ENCODE assay signal across 18 cellular contexts in the genomic region with DNA sequence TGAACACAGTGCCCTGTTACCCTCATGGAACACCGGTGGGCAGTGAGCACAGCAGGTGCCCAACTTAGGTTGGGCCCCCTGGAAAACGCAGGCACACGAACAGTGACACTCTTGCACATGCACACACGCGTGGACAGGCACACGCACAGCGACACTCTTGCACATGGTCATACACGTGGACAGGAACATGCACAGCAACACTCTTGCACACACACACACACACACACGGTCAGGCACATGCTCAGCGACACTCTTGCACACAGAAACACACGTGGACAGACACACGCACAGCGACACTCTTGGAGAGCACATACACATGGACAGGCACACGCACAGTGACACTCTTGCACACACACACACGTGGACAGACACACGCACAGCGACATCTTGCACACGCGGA.
A peak's percentile ranks its signal among the peaks of the same experiment; 100 is the strongest.
DNase-seq lines count a peak whose midpoint lies in the region; ATAC-seq, FAIRE-seq and TF ChIP-seq lines count a peak whose summit lies in the region.
"Had no signal": no experiment of that assay in that cellular context is flagged by ENCODE, and none has a peak within 500 bp of the region (broad histone marks: within the 10 kb centered on the region; RNA-seq: fewer than 3 reads in every experiment).

No MANE protein-coding gene starts in this region.

- H3K9me3 ChIP-seq in HepG2 (ENCODE audit: low read length) (peaks cover 66% of the 10 kb centered on the region), right lobe of liver (no peaks in the 10 kb centered on the region), IMR-90 (ENCODE audit: control insufficient read depth, insufficient read depth, low read length) (peaks cover 26% of the 10 kb centered on the region), neural progenitor cell (ENCODE audit: low read depth) (no peaks in the 10 kb centered on the region)
- H3K9me3 ChIP-seq: HAP-1 had no signal

- no peak overlapping the region for H3K14ac ChIP-seq in IMR-90 (replicated peaks; ENCODE audit: low read depth, low read length)

- H3K36me3 ChIP-seq in HepG2 (replicated peaks in 1 of 2; ENCODE audit: control insufficient read depth in 1 of 2, insufficient read depth in 2 of 2, low read length in 2 of 2) (no peaks in the 10 kb centered on the region), right lobe of liver (no peaks in the 10 kb centered on the region), IMR-90 (ENCODE audit: control insufficient read depth, insufficient read depth, low read length) (no peaks in the 10 kb centered on the region), neural progenitor cell (no peaks in the 10 kb centered on the region)
- H3K36me3 ChIP-seq: HAP-1 had no signal

- TF ChIP-seq CTCF in HepG2 (CRISPR knock-in tag; IDR thresholded peaks at IDR 0.05) = no peak
- TF ChIP-seq CTCF in right lobe of liver (IDR thresholded peaks at IDR 0.05) = no peak
- no peak for TF ChIP-seq CTCF in IMR-90 (conservative IDR thresholded peaks at IDR 0.05; ENCODE audit: low read depth, low read length)
- TF ChIP-seq CTCF in neural progenitor cell (IDR thresholded peaks at IDR 0.05) = no peak

- H3K4me1 Mint-ChIP-seq in neural progenitor cell = peaks cover 17% of the 10 kb centered on the region

- FAIRE-seq in HepG2 (lab: Jason Lieb, UNC) = no peak
- FAIRE-seq: G401.6, GM12891 had no signal

- H3K27ac ChIP-seq in HepG2 (ENCODE audit: extremely low read length, insufficient read depth, low read length) (no peak overlapping the region), right lobe of liver (no peak overlapping the region), IMR-90 (ENCODE audit: insufficient read depth, low read length) (no peak overlapping the region), neural progenitor cell (no peak overlapping the region)

- H3K18ac ChIP-seq in IMR-90 (ENCODE audit: low read depth, low read length) = no peak overlapping the region

- H3K36me3 Mint-ChIP-seq in neural progenitor cell = no peaks in the 10 kb centered on the region

- no peaks in the 10 kb centered on the region for H3K9me1 ChIP-seq in IMR-90 (ENCODE audit: insufficient read depth, low read length)

- H2AK9ac ChIP-seq in IMR-90 (replicated peaks; ENCODE audit: low read depth, low read length, poor library complexity) = no peak overlapping the region

- H3K4me3 ChIP-seq in HepG2 (replicated peaks in 1 of 3; ENCODE audit: insufficient read depth in 1 of 3, low read depth in 2 of 3, low read length in 3 of 3) (no peak overlapping the region), right lobe of liver (no peak overlapping the region), IMR-90 (ENCODE audit: insufficient read depth, low read depth, low read length) (no peak overlapping the region), neural progenitor cell (no peak overlapping the region)
- H3K4me3 ChIP-seq: GM23338, HAP-1 had no signal

- DNase-seq in HepG2 (ENCODE audit: low spot score) (no peak), right lobe of liver (no peak), IMR-90 (no peak), neural progenitor cell (ENCODE audit: low spot score) (no peak), NCI-H2107 (lab: John Stamatoyannopoulos, UW) (no peak), ecto neural progenitor cell (ENCODE audit: low spot score) (no peak), RKO (ENCODE audit: low spot score) (no peak)
- DNase-seq: 8988T; AML-193; C1 segment of cervical spinal cord; Calu3; CD4-positive, alpha-beta T cell; DMS 273 treated with DMSO at 0.1 percent for 48 hours; EL had no signal

- no peaks in the 10 kb centered on the region for H3K79me1 ChIP-seq in IMR-90 (ENCODE audit: low read depth in 1 of 2, low read length in 2 of 2)

- peaks cover 4% of the 10 kb centered on the region for H3K27me3 Mint-ChIP-seq in neural progenitor cell (ENCODE audit: insufficient read depth, low read depth)
- H3K27me3 Mint-ChIP-seq: CD4-positive, alpha-beta T cell had no signal

- H2BK20ac ChIP-seq in IMR-90 (ENCODE audit: low read depth, low read length) = no peak overlapping the region

- in situ Hi-C loops in HepG2 (cut with HindIII; ENCODE audit: extremely low pct_ligation_motif_present, low pct_unique_long_range_greater_than_20kb) (no loop called here), IMR-90 (cut with MboI; ENCODE audit: low sequenced_read_pairs) (no loop called here)

- no peak overlapping the region for H3K23ac ChIP-seq in IMR-90 (ENCODE audit: low read depth, low read length)

- no peaks in the 10 kb centered on the region for H3K27me3 ChIP-seq in HepG2 (ENCODE audit: control insufficient read depth in 1 of 2, insufficient read depth in 2 of 2, low read length in 2 of 2)
- no peaks in the 10 kb centered on the region for H3K27me3 ChIP-seq in right lobe of liver
- no peaks in the 10 kb centered on the region for H3K27me3 ChIP-seq in IMR-90 (ENCODE audit: control insufficient read depth, insufficient read depth, low read length)
- H3K27me3 ChIP-seq in neural progenitor cell = no peaks in the 10 kb centered on the region

- H3K4me2 ChIP-seq in HepG2 (ENCODE audit: low read depth, low read length) (no peak overlapping the region), IMR-90 (ENCODE audit: low read depth, low read length) (no peak overlapping the region), neural progenitor cell (no peak overlapping the region)
- H3K4me2 ChIP-seq: GM23338 had no signal

- no peak overlapping the region for H3K27ac Mint-ChIP-seq in neural progenitor cell
- H3K27ac Mint-ChIP-seq: CD4-positive, alpha-beta T cell; GM23338 had no signal

- peak overlapping the region; percentile 48 for H3K4me3 Mint-ChIP-seq in neural progenitor cell
- H3K4me3 Mint-ChIP-seq: CD4-positive, alpha-beta T cell; GM23338 had no signal

- H2AFZ ChIP-seq in HepG2 (ENCODE audit: low read length) (no peak overlapping the region), IMR-90 (replicated peaks; ENCODE audit: low read length, poor library complexity) (peak overlapping the region; percentile 43), neural progenitor cell (replicated peaks) (no peak overlapping the region)
- H2AFZ ChIP-seq: GM23338 had no signal

- TF ChIP-seq POLR2A in HepG2 (IDR thresholded peaks at IDR 0.05; ENCODE audit: insufficient read depth in 1 of 2, low read depth in 2 of 2, low read length in 2 of 2) (no peak), right lobe of liver (IDR thresholded peaks at IDR 0.05) (no peak), IMR-90 (IDR thresholded peaks at IDR 0.05; ENCODE audit: low read depth, low read length) (no peak)

- H2AK5ac ChIP-seq in IMR-90 (ENCODE audit: low read depth, low read length) = no peak overlapping the region

- CTCF ChIA-PET in HepG2 (lab: Yijun Ruan, JAX; ENCODE audit: low intra/inter-chr PET ratio, low total read pairs) = no interaction called here
- CTCF ChIA-PET in IMR-90 (lab: Yijun Ruan, JAX) = no interaction called here

- H3K9me3 Mint-ChIP-seq in neural progenitor cell = no peaks in the 10 kb centered on the region

- no peak overlapping the region for H3K4ac ChIP-seq in IMR-90 (ENCODE audit: low read depth, low read length)

- H3K4me1 ChIP-seq in HepG2 (ENCODE audit: insufficient read depth, low read length) (no peaks in the 10 kb centered on the region), right lobe of liver (no peaks in the 10 kb centered on the region), IMR-90 (ENCODE audit: control insufficient read depth, insufficient read depth, low read length) (no peaks in the 10 kb centered on the region), neural progenitor cell (no peaks in the 10 kb centered on the region)
- H3K4me1 ChIP-seq: HAP-1 had no signal

- WGBS in HepG2 (ENCODE audit: low lambda C conversion rate) = 75% methylated on average over 11 of the region's 19 CpGs
- 82% methylated on average over 7 of the region's 19 CpGs for WGBS in right lobe of liver (ENCODE audit: insufficient coverage, low coverage, low lambda C conversion rate, missing lambda C conversion rate)
- 78% methylated on average over 18 of the region's 19 CpGs; no CpG with 5 or more reads in 1 of the 2 experiments for WGBS in IMR-90 (ENCODE audit: extremely low coverage in 2 of 2, insufficient read length in 1 of 2), 2 experiments

- no peak overlapping the region for H4K8ac ChIP-seq in IMR-90 (ENCODE audit: low read depth in 2 of 2, low read length in 2 of 2)

- TF ChIP-seq RAD21 in HepG2 (CRISPR knock-in tag; IDR thresholded peaks at IDR 0.05) (no peak), IMR-90 (IDR thresholded peaks at IDR 0.05; ENCODE audit: low read length) (no peak)

- TF ChIP-seq EP300 in HepG2 (IDR thresholded peaks at IDR 0.05; ENCODE audit: low read depth in 2 of 2, low read length in 2 of 2) = no peak
- TF ChIP-seq EP300 in HepG2 (CRISPR knock-in tag; IDR thresholded peaks at IDR 0.05; ENCODE audit: borderline replicate concordance) = no peak

- H3K79me2 ChIP-seq in HepG2 (ENCODE audit: insufficient read depth, low read length) (no peaks in the 10 kb centered on the region), neural progenitor cell (ENCODE audit: low read depth) (no peaks in the 10 kb centered on the region)

- no peak overlapping the region for H2BK120ac ChIP-seq in IMR-90 (ENCODE audit: low read depth, low read length)

- H3K56ac ChIP-seq in IMR-90 (ENCODE audit: extremely low read depth, insufficient read depth, low read length) = no peak overlapping the region

- H3K9ac ChIP-seq in HepG2 (ENCODE audit: insufficient read depth, low read depth, low read length) (no peak overlapping the region), IMR-90 (ENCODE audit: low read depth, low read length) (no peak overlapping the region), neural progenitor cell (no peak overlapping the region)

- ATAC-seq in HepG2 = no peak
- ATAC-seq in right lobe of liver = no peak
- no peak for ATAC-seq in IMR-90 (ENCODE audit: low read depth)
- ATAC-seq: GM23338 had no signal

- H2BK15ac ChIP-seq in IMR-90 (ENCODE audit: low read depth, low read length) = no peak overlapping the region

- dilution Hi-C loops in IMR-90 (cut with HindIII; ENCODE audit: low sequenced_read_pairs, unreplicated experiment) = no loop called here

- intact Hi-C loops in HepG2 (cut with micrococcal nuclease; ENCODE audit: unreplicated experiment) (no loop called here), right lobe of liver (cut with DNase I) (no loop called here), IMR-90 (cut with micrococcal nuclease) (no loop called here)

- BruUV-seq in HepG2 (replicated peaks; lab: Mats Ljungman, UMichigan) = no TSS peak
- no TSS peak for BruUV-seq in IMR-90 (replicated peaks; lab: Mats Ljungman, UMichigan)

- H3F3A ChIP-seq in neural progenitor cell (ENCODE audit: low read depth) = no peaks in the 10 kb centered on the region

- H4K91ac ChIP-seq in IMR-90 (ENCODE audit: insufficient read depth, low read depth, low read length) = no peak overlapping the region

- H4K5ac ChIP-seq in IMR-90 (ENCODE audit: low read depth, low read length) = no peak overlapping the region

- H4K20me1 ChIP-seq in HepG2 (ENCODE audit: insufficient read depth, low read length) = no peaks in the 10 kb centered on the region
- H4K20me1 ChIP-seq in IMR-90 (ENCODE audit: insufficient read depth, low read length) = no peaks in the 10 kb centered on the region
- no peaks in the 10 kb centered on the region for H4K20me1 ChIP-seq in neural progenitor cell (ENCODE audit: low read depth)

- POLR2A ChIA-PET in HepG2 (lab: Yijun Ruan, JAX) (no interaction called here), IMR-90 (lab: Charles Lee; ENCODE audit: unreplicated experiment) (no interaction called here)

- H2BK5ac ChIP-seq in IMR-90 (ENCODE audit: low read depth, low read length, poor library complexity, severe bottlenecking) = no peak overlapping the region

TF ChIP-seq in HepG2, 621 proteins besides CTCF, POLR2A, EP300 and RAD21 (continues in another document):
- no peak for TF ChIP-seq ZNF510 (CRISPR knock-in tag; IDR thresholded peaks at IDR 0.05; ENCODE audit: low read depth)
